8 cellular contexts compared by ENCODE assay signal in the genomic region with DNA sequence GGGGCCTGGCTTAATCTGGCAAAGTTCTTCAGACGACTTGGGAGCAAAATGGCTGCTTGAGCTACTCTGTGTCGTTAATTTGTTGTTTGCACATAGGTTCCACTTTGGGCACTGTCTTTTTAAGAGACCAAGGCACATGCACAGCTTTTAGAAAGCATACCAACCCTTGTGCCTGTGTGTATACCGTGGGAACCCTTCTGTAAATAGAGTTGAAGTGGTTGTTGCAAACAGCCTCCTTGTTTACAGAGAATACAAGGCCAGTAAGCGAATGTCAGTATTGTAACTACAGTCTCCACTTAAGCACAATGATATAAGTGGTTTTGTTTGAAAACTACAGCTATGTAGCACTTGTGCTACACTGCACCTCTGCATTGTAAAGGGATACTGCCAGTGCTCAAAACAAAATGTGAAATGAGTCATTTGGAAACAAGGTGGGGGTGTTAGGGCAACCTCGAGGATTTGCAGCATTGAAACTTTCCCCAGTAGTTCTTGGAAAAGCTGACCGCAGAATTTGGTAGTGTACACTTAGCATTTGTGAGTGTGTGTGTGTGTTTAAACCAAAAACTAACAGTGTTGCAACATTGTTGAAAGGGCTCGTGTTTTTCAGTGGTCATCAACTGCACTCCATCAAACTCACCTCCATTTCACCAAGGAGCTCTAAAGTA.
A peak's percentile ranks its signal among the peaks of the same experiment; 100 is the strongest.
DNase-seq lines count a peak whose midpoint lies in the region; ATAC-seq, FAIRE-seq and TF ChIP-seq lines count a peak whose summit lies in the region.

No MANE protein-coding gene starts in this region.

- no peaks in the 10 kb centered on the region for H3K4me1 ChIP-seq in mucosa of descending colon (ENCODE audit: low read depth)

- DNase-seq in activated CD4-positive, alpha-beta T cell treated with anti-CD3 and anti-CD28 coated beads for 48 hours: peak; percentile 55
- DNase-seq in mucosa of descending colon (no peak), caudate nucleus (lab: John Stamatoyannopoulos, UW) (no peak), D721Med (ENCODE audit: insufficient read length, low spot score) (no peak), HK-2 (ENCODE audit: unreplicated experiment) (no peak)

- no peak overlapping the region for H3K4me3 ChIP-seq in mucosa of descending colon

- TF ChIP-seq CTCF in mucosa of descending colon (IDR thresholded peaks at IDR 0.05): no peak
- TF ChIP-seq CTCF in D721Med (IDR thresholded peaks at IDR 0.05; ENCODE audit: insufficient read depth, missing control alignments): no peak

- no peaks in the 10 kb centered on the region for H3K36me3 ChIP-seq in mucosa of descending colon (ENCODE audit: low read depth)

- no peaks in the 10 kb centered on the region for H3K9me3 ChIP-seq in mucosa of descending colon

- H3K27ac ChIP-seq in caudate nucleus (ENCODE audit: low read depth, low read length): no peak overlapping the region

- FAIRE-seq in D721Med (lab: Jason Lieb, UNC): no peak

- ATAC-seq in GM18502 (IDR thresholded peaks at IDR 0.05; ENCODE audit: poor library complexity, unreplicated experiment): peak; percentile 68
- peak; percentile 58 for ATAC-seq in HG02852 (IDR thresholded peaks at IDR 0.05; ENCODE audit: unreplicated experiment)
- ATAC-seq in mucosa of descending colon: peak; percentile 28
- no peak for ATAC-seq in GM21528 (IDR thresholded peaks at IDR 0.05; ENCODE audit: low FRiP score, unreplicated experiment)

- intact Hi-C loops in mucosa of descending colon (cut with DNase I, micrococcal nuclease): no loop called here
